In genomic region chr13:28723806-28724205, GRCh38 we compare ENCODE assay signal across 30 cellular contexts.
"Had no signal": no experiment of that assay in that cellular context is flagged by ENCODE, and none has a peak within 500 bp of the region (broad histone marks: within the 10 kb centered on the region; RNA-seq: fewer than 3 reads in every experiment).

No MANE protein-coding gene starts in this region.

- FAIRE-seq: bronchial epithelial cell, TTC549 had no signal

- DNase-seq: activated B cell treated with CpG ODN at 0.5 μM for 24 hours; activated CD4-positive, alpha-beta memory T cell treated with anti-CD3 and anti-CD28 coated beads, Interleukin-2, amount 10 ng/mL, durations not matched to agents 7 days and 5 days; activated CD4-positive, alpha-beta T cell treated with anti-CD3 and anti-CD28 coated beads for 4 hours; activated CD4-positive, alpha-beta T cell treated with anti-CD3 and anti-CD28 coated beads, Interleukin-2, amount 10 ng/mL, durations not matched to agents 24 days and 14 days; activated CD4-positive, alpha-beta T cell treated with anti-CD3 and anti-CD28 coated beads, Interleukin-2, amount 50 U/mL, for 48 hours; activated CD4-positive, CD25-positive, alpha-beta regulatory T cell treated with anti-CD3 and anti-CD28 coated beads, Interleukin-2, amount 50 U/mL, for 72 hours; activated CD8-positive, alpha-beta memory T cell treated with anti-CD3 and anti-CD28 coated beads for 24 hours; activated CD8-positive, alpha-beta memory T cell treated with anti-CD3 and anti-CD28 coated beads, Interleukin-2, amount 10 ng/mL, durations not matched to agents 7 days and 5 days; activated CD8-positive, alpha-beta memory T cell treated with anti-CD3 and anti-CD28 coated beads, Interleukin-2, amount 50 U/mL, for 48 hours; activated CD8-positive, alpha-beta T cell treated with anti-CD3 and anti-CD28 coated beads, Interleukin-2, amount 10 ng/mL, durations not matched to agents 7 days and 5 days; activated effector memory CD4-positive, alpha-beta T cell treated with Interleukin-2 at 50 U/mL for 16 hours; activated naive CD4-positive, alpha-beta T cell treated with anti-CD3 and anti-CD28 coated beads, Interleukin-2, amount 10 ng/mL, durations not matched to agents 7 days and 5 days; activated naive CD4-positive, alpha-beta T cell treated with Interleukin-2 at 50 U/mL for 16 hours; activated naive CD8-positive, alpha-beta T cell treated with anti-CD3 and anti-CD28 coated beads, Interleukin-2, amount 10 ng/mL, durations not matched to agents 7 days and 5 days; activated naive CD8-positive, alpha-beta T cell treated with anti-CD3 and anti-CD28 coated beads, Interleukin-2, amount 50 U/mL, for 24 hours; activated T-cell treated with anti-CD3 and anti-CD28 coated beads, Interleukin-2, amount 50 U/mL, for 24 hours; activated T-cell treated with anti-CD3 and anti-CD28 coated beads, Interleukin-2, amount 50 U/mL, for 48 hours; amygdala; anterior cingulate cortex; caudate nucleus; cerebellar nuclear complex; SW 1271; T-helper 1 cell; T-helper 2 cell; T-helper 9 cell had no signal

- H3K9me3 ChIP-seq: ascending aorta had no signal

- H3K27ac ChIP-seq: ascending aorta, cardiac muscle cell, VCaP had no signal

- H3K27me3 ChIP-seq: ascending aorta, cardiac muscle cell had no signal

- H3K4me3 ChIP-seq: ascending aorta, cardiac muscle cell had no signal

- ATAC-seq: activated CD8-positive, alpha-beta memory T cell treated with anti-CD3 and anti-CD28 coated beads, Interleukin-2, amount 10 ng/mL, durations not matched to agents 7 days and 5 days; activated CD8-positive, alpha-beta T cell treated with anti-CD3 and anti-CD28 coated beads, Interleukin-2, amount 10 ng/mL, durations not matched to agents 7 days and 5 days; activated naive CD8-positive, alpha-beta T cell treated with anti-CD3 and anti-CD28 coated beads, Interleukin-2, amount 50 U/mL, for 24 hours had no signal

- H3K4me1 ChIP-seq: ascending aorta had no signal

- H3K36me3 ChIP-seq: ascending aorta, cardiac muscle cell had no signal
